Comparison of ENCODE assay signal across 8 cellular contexts in the genomic region with DNA sequence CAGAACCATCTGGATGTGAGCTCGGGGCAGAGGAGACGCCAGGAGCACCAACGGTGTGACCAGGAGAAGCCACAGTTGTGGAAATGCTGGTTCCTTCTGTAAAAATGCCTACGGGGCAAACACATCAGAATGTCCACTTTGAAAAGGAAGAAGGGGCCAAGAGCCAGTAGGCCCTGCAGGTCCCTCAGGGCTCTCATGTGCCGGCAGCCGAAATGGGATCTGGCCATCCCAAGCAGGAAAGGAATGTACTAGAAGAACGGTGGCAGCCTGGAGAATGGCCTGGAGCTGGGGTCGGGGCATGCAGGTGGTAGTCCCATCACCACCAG.
DNase-seq lines count a peak whose midpoint lies in the region; ATAC-seq, FAIRE-seq and TF ChIP-seq lines count a peak whose summit lies in the region.

No MANE protein-coding gene starts in this region.

- no peaks in the 10 kb centered on the region for H4K20me1 ChIP-seq in H9 (ENCODE audit: control insufficient read depth, insufficient read depth, insufficient read length)

- peak overlapping the region; percentile 92 for H3K27ac Mint-ChIP-seq in activated naive CD4-positive, alpha-beta T cell treated with anti-CD3 and anti-CD28 coated beads, Interleukin-2, amount 10 ng/mL, durations not matched to agents 7 days and 5 days
- peak overlapping the region; percentile 94 for H3K27ac Mint-ChIP-seq in activated T-helper 17 cell treated with anti-CD3 and anti-CD28 coated beads, Interleukin-2, amount 50 U/mL, for 72 hours
- H3K27ac Mint-ChIP-seq in immature natural killer cell (no peak overlapping the region), type B pancreatic cell (peak overlapping the region; percentile 73), H9 (peak overlapping the region in 1 of 3 experiments; percentile 6; a peak in 1 of 7 replicates)

- H3K4me3 Mint-ChIP-seq in activated naive CD4-positive, alpha-beta T cell treated with anti-CD3 and anti-CD28 coated beads, Interleukin-2, amount 10 ng/mL, durations not matched to agents 7 days and 5 days = no peak overlapping the region
- H3K4me3 Mint-ChIP-seq in activated T-helper 17 cell treated with anti-CD3 and anti-CD28 coated beads, Interleukin-2, amount 50 U/mL, for 72 hours = no peak overlapping the region
- H3K4me3 Mint-ChIP-seq in immature natural killer cell (peak overlapping the region; percentile 55 to 82 (median 73)), type B pancreatic cell (no peak overlapping the region), H9 (no peak overlapping the region)

- H3K4me1 ChIP-seq in H9 (ENCODE audit: insufficient read depth, low read length) (no peaks in the 10 kb centered on the region; the same call in 1 of the 2 replicates), A673 (ENCODE audit: insufficient read depth, low read length, poor library complexity, severe bottlenecking) (peaks cover 10% of the 10 kb centered on the region)

- H2AK5ac ChIP-seq in H9 (ENCODE audit: insufficient read length, low read length) = no peak overlapping the region

- H2AFZ ChIP-seq in H9 (ENCODE audit: low read length) = no peak overlapping the region

- no peak for FAIRE-seq in GM19239 (lab: Jason Lieb, UNC)

- H3K56ac ChIP-seq in H9 (ENCODE audit: insufficient read length, low read depth, low read length) = no peak overlapping the region

- intact Hi-C loops in A673 (cut with micrococcal nuclease; ENCODE audit: unreplicated experiment) = no loop called here

- no peak overlapping the region for H2BK5ac ChIP-seq in H9 (ENCODE audit: insufficient read length, low read length)

- no peaks in the 10 kb centered on the region for H3K27me3 ChIP-seq in H9 (ENCODE audit: insufficient read depth, low read length)
- no peaks in the 10 kb centered on the region for H3K27me3 ChIP-seq in A673 (replicated peaks; ENCODE audit: insufficient read depth, low read depth, low read length, poor library complexity)

- H4K5ac ChIP-seq in H9 (ENCODE audit: insufficient read length, low read depth, low read length) = no peak overlapping the region

- TF ChIP-seq CTCF in type B pancreatic cell (conservative IDR thresholded peaks at IDR 0.05) = no peak
- no peak for TF ChIP-seq CTCF in H9 (conservative IDR thresholded peaks at IDR 0.05)
- no peak for TF ChIP-seq CTCF in A673 (conservative IDR thresholded peaks at IDR 0.05; ENCODE audit: low read depth, low read length)

- no peaks in the 10 kb centered on the region for H3K36me3 ChIP-seq in A673 (ENCODE audit: insufficient read depth, low read length, poor library complexity, severe bottlenecking)

- WGBS in H9 (ENCODE audit: extremely low coverage, insufficient read length, low lambda C conversion rate) = no CpG with 5 or more reads among the region's 8 CpGs

- no peak overlapping the region for H3K23ac ChIP-seq in H9 (ENCODE audit: insufficient read length, low read depth, low read length)

- CTCF ChIA-PET in activated naive CD4-positive, alpha-beta T cell treated with anti-CD3 and anti-CD28 coated beads, Interleukin-2, amount 10 ng/mL, durations not matched to agents 7 days and 5 days (lab: Charles Lee) = interaction anchor here (0.9 to 1.4 kb wide), 4 partner anchors 17 to 120 kb away, joined by 3 to 6 read pairs (median 4); no protein-coding TSS in a partner anchor
- CTCF ChIA-PET in A673 (lab: Charles Lee) = no interaction called here

- no peak overlapping the region for H2BK120ac ChIP-seq in H9 (ENCODE audit: low read depth, low read length, poor library complexity, severe bottlenecking)

- H3K14ac ChIP-seq in H9 (ENCODE audit: insufficient read depth, low read length) = no peak overlapping the region

- H3K4ac ChIP-seq in H9 (ENCODE audit: low read depth, low read length) = no peak overlapping the region

- POLR2A ChIA-PET in A673 (lab: Charles Lee; ENCODE audit: low non-redundant PET) = interaction anchor here (0.6 kb wide), 1 partner anchor 13 kb away, joined by 4 read pairs; no protein-coding TSS in a partner anchor

- H3K9me3 ChIP-seq in H9 (ENCODE audit: control insufficient read depth, low read depth, low read length) = no peaks in the 10 kb centered on the region
- no peaks in the 10 kb centered on the region for H3K9me3 ChIP-seq in A673 (ENCODE audit: low read depth, low read length, poor library complexity, severe bottlenecking)

- H4K8ac ChIP-seq in H9 (replicated peaks; ENCODE audit: insufficient read length, low read depth, low read length) = no peak overlapping the region

- no peaks in the 10 kb centered on the region for H3K9me3 Mint-ChIP-seq in activated naive CD4-positive, alpha-beta T cell treated with anti-CD3 and anti-CD28 coated beads, Interleukin-2, amount 10 ng/mL, durations not matched to agents 7 days and 5 days
- no peaks in the 10 kb centered on the region for H3K9me3 Mint-ChIP-seq in activated T-helper 17 cell treated with anti-CD3 and anti-CD28 coated beads, Interleukin-2, amount 50 U/mL, for 72 hours
- H3K9me3 Mint-ChIP-seq in immature natural killer cell = no peaks in the 10 kb centered on the region
- no peaks in the 10 kb centered on the region for H3K9me3 Mint-ChIP-seq in type B pancreatic cell
- H3K9me3 Mint-ChIP-seq in H9 = no peaks in the 10 kb centered on the region; a peak in 1 of 5 replicates

- H3K36me3 Mint-ChIP-seq in activated naive CD4-positive, alpha-beta T cell treated with anti-CD3 and anti-CD28 coated beads, Interleukin-2, amount 10 ng/mL, durations not matched to agents 7 days and 5 days = peaks cover 2% of the 10 kb centered on the region
- peaks cover 6% of the 10 kb centered on the region for H3K36me3 Mint-ChIP-seq in activated T-helper 17 cell treated with anti-CD3 and anti-CD28 coated beads, Interleukin-2, amount 50 U/mL, for 72 hours (ENCODE audit: low read depth)
- H3K36me3 Mint-ChIP-seq in immature natural killer cell = peaks cover 3 to 4% (median 3%) of the 10 kb centered on the region in 3 donors
- H3K36me3 Mint-ChIP-seq in type B pancreatic cell = peaks cover 18% of the 10 kb centered on the region
- H3K36me3 Mint-ChIP-seq in H9 (ENCODE audit: insufficient read depth in 1 of 3, low read depth in 3 of 3) = peaks cover 6 to 27% (median 18%) of the 10 kb centered on the region in 3 experiments; a peak in 6 of 7 replicates

- no peak for ATAC-seq in activated T-helper 17 cell treated with anti-CD3 and anti-CD28 coated beads, Interleukin-2, amount 50 U/mL, for 72 hours (replicated peaks)

- H3K4me1 Mint-ChIP-seq in activated naive CD4-positive, alpha-beta T cell treated with anti-CD3 and anti-CD28 coated beads, Interleukin-2, amount 10 ng/mL, durations not matched to agents 7 days and 5 days = peaks cover 3% of the 10 kb centered on the region
- peaks cover 5% of the 10 kb centered on the region for H3K4me1 Mint-ChIP-seq in activated T-helper 17 cell treated with anti-CD3 and anti-CD28 coated beads, Interleukin-2, amount 50 U/mL, for 72 hours
- H3K4me1 Mint-ChIP-seq in immature natural killer cell (peaks cover 0 to 7% of the 10 kb centered on the region in 2 donors), type B pancreatic cell (ENCODE audit: unreplicated experiment) (peaks cover 31% of the 10 kb centered on the region), H9 (peaks cover 10 to 12% of the 10 kb centered on the region in 2 experiments; a peak in 2 of 4 replicates)

- no peak overlapping the region for H2BK12ac ChIP-seq in H9 (ENCODE audit: insufficient read length, low read depth, low read length)

- no peak overlapping the region for H3K9ac ChIP-seq in H9 (ENCODE audit: extremely low read depth, insufficient read length, low read length)

- DNase-seq in activated naive CD4-positive, alpha-beta T cell treated with anti-CD3 and anti-CD28 coated beads, Interleukin-2, amount 10 ng/mL, durations not matched to agents 7 days and 5 days = no peak
- no peak for DNase-seq in activated naive CD4-positive, alpha-beta T cell treated with anti-CD3 and anti-CD28 coated beads, Interleukin-2, amount 50 U/mL, for 16 hours
- DNase-seq in immature natural killer cell = no peak
- no peak for DNase-seq in type B pancreatic cell (ENCODE audit: extremely low spot score, unreplicated experiment)
- no peak for DNase-seq in H9
- DNase-seq in GM19239 (ENCODE audit: insufficient read length, low spot score) = no peak
- no peak for DNase-seq in A673 (ENCODE audit: low spot score)

- no peak overlapping the region for H4K91ac ChIP-seq in H9 (ENCODE audit: insufficient read length, low read depth, low read length)

- BruUV-seq in A673 (replicated peaks; lab: Mats Ljungman, UMichigan) = no TSS peak

- no peak overlapping the region for H3K4me3 ChIP-seq in A673 (ENCODE audit: low read depth, low read length, poor library complexity, severe bottlenecking)

- no peaks in the 10 kb centered on the region for H3K23me2 ChIP-seq in H9 (ENCODE audit: insufficient read length, low read depth, low read length, poor library complexity, severe bottlenecking)

- no peak overlapping the region for H3K27ac ChIP-seq in H9 (ENCODE audit: insufficient read length, low read depth, low read length)
- no peak overlapping the region for H3K27ac ChIP-seq in A673 (ENCODE audit: low read depth, low read length, poor library complexity, severe bottlenecking)

- H3T11ph ChIP-seq in H9 (ENCODE audit: low read length) = no peak overlapping the region

- H3K18ac ChIP-seq in H9 (ENCODE audit: insufficient read length, low read depth, low read length) = no peak overlapping the region

- no peaks in the 10 kb centered on the region for H3K79me1 ChIP-seq in H9 (ENCODE audit: insufficient read depth, low read depth, low read length, poor library complexity, severe bottlenecking)

- H2BK20ac ChIP-seq in H9 (ENCODE audit: low read depth, low read length, poor library complexity, severe bottlenecking) = no peak overlapping the region

- H3K27me3 Mint-ChIP-seq in activated naive CD4-positive, alpha-beta T cell treated with anti-CD3 and anti-CD28 coated beads, Interleukin-2, amount 10 ng/mL, durations not matched to agents 7 days and 5 days = no peaks in the 10 kb centered on the region
- H3K27me3 Mint-ChIP-seq in activated T-helper 17 cell treated with anti-CD3 and anti-CD28 coated beads, Interleukin-2, amount 50 U/mL, for 72 hours = no peaks in the 10 kb centered on the region
- H3K27me3 Mint-ChIP-seq in immature natural killer cell (ENCODE audit: low read depth in 3 of 3) (peaks cover 0 to 7% (median 7%) of the 10 kb centered on the region in 3 donors), type B pancreatic cell (no peaks in the 10 kb centered on the region), H9 (ENCODE audit: low read depth) (no peaks in the 10 kb centered on the region)

- H3K4me2 ChIP-seq in H9 (ENCODE audit: insufficient read depth, insufficient read length, low read length) = no peak overlapping the region

- H2BK15ac ChIP-seq in H9 (ENCODE audit: low read depth, low read length) = no peak overlapping the region

- peaks cover 2% of the 10 kb centered on the region; the same call in 1 of the 2 replicates for H3K79me2 ChIP-seq in H9 (ENCODE audit: insufficient read depth, low read length)

Comparison
In these comparisons a context has a peak if more than half of its experiments do, and no peak if none do; other contexts are left out.
1. H3K27ac Mint-ChIP-seq: peak in activated naive CD4-positive, alpha-beta T cell treated with anti-CD3 and anti-CD28 coated beads, Interleukin-2, amount 10 ng/mL, durations not matched to agents 7 days and 5 days (single experiment), activated T-helper 17 cell treated with anti-CD3 and anti-CD28 coated beads, Interleukin-2, amount 50 U/mL, for 72 hours (single experiment) and type B pancreatic cell (single experiment); none in immature natural killer cell (0 of 6).
2. H3K4me3 Mint-ChIP-seq: peak in immature natural killer cell (5 of 5); none in activated naive CD4-positive, alpha-beta T cell treated with anti-CD3 and anti-CD28 coated beads, Interleukin-2, amount 10 ng/mL, durations not matched to agents 7 days and 5 days (single experiment), activated T-helper 17 cell treated with anti-CD3 and anti-CD28 coated beads, Interleukin-2, amount 50 U/mL, for 72 hours (single experiment), type B pancreatic cell (single experiment) and H9 (0 of 2).